17 cellular contexts compared by ENCODE assay signal in genomic region chr20:35279533-35280174, GRCh38. TPM values are rescaled to one million over a fixed set of nuclear protein-coding genes. Genes with fewer than 3 reads are reported as not detected.
DNase-seq lines count a peak whose midpoint lies in the region; ATAC-seq, FAIRE-seq and TF ChIP-seq lines count a peak whose summit lies in the region.
"Had no signal": no experiment of that assay in that cellular context is flagged by ENCODE, and none has a peak within 500 bp of the region (broad histone marks: within the 10 kb centered on the region; RNA-seq: fewer than 3 reads in every experiment).

No MANE protein-coding gene starts in this region.

- in situ Hi-C loops in K562 (cut with MboI): no loop called here

- H2AFZ ChIP-seq in K562 (ENCODE audit: low read depth, low read length): no peak overlapping the region

- TF ChIP-seq CTCF in K562 (IDR thresholded peaks at IDR 0.05 in 2 of 3, conservative IDR thresholded peaks at IDR 0.05 in 1 of 3; ENCODE audit: insufficient read depth in 2 of 3, low read depth in 1 of 3, low read length in 3 of 3): no peak
- TF ChIP-seq CTCF in esophagus muscularis mucosa (IDR thresholded peaks at IDR 0.05): no peak
- TF ChIP-seq CTCF in ascending aorta (IDR thresholded peaks at IDR 0.05): no peak

- DNase-seq in CD4-positive, alpha-beta memory T cell: no peak
- no peak for DNase-seq in K562 (ENCODE audit: extremely low read depth in 1 of 4, low spot score in 3 of 4)
- no peak for DNase-seq in natural killer cell treated with Interleukin-12 subunit alpha and Interleukin-12 subunit beta and Interleukin-15 and Interleukin-18, amount 100 ng/mL, for 72 hours (ENCODE audit: low spot score)
- DNase-seq in esophagus muscularis mucosa (ENCODE audit: extremely low spot score): no peak
- DNase-seq in ascending aorta (ENCODE audit: low spot score in 2 of 2): no peak
- DNase-seq: activated CD4-positive, alpha-beta T cell treated with anti-CD3 and anti-CD28 coated beads for 1 hour; COR-L47; NCI-H2029; NCI-H774; sigmoid colon had no signal

- H3K4me1 Mint-ChIP-seq in CD4-positive, alpha-beta memory T cell: peaks cover 13 to 57% (median 30%) of the 10 kb centered on the region in 4 donors
- peaks cover 8 to 23% (median 20%) of the 10 kb centered on the region in 3 donors for H3K4me1 Mint-ChIP-seq in IgD-negative memory B cell
- H3K4me1 Mint-ChIP-seq in natural killer cell treated with Interleukin-12 subunit alpha and Interleukin-12 subunit beta and Interleukin-15 and Interleukin-18, amount 100 ng/mL, for 72 hours (ENCODE audit: low read depth in 2 of 2): peaks cover 18 to 26% of the 10 kb centered on the region in 2 donors

- intact Hi-C loops in CD4-positive, alpha-beta memory T cell (cut with micrococcal nuclease): no loop called here
- intact Hi-C loops in K562 (cut with micrococcal nuclease): no loop called here
- intact Hi-C loops in esophagus muscularis mucosa (cut with DNase I): no loop called here
- intact Hi-C loops in ascending aorta (cut with DNase I): loop anchor here (2.0 kb wide), 1 partner anchor 133 kb away; the partner anchor contains the start of gene EDEM2

- peak overlapping the region; percentile 95 for H3K27ac ChIP-seq in CD4-positive, alpha-beta memory T cell (ENCODE audit: low read depth, low read length)
- H3K27ac ChIP-seq in K562 (ENCODE audit: extremely low read depth, low read depth, low read length): no peak overlapping the region
- H3K27ac ChIP-seq in esophagus muscularis mucosa (replicated peaks in 1 of 4): peak overlapping the region in 2 of 4 donors; percentile 95 to 100
- H3K27ac ChIP-seq in ascending aorta: peak overlapping the region in 1 of 2 donors; percentile 100

- peaks cover 19 to 46% of the 10 kb centered on the region in 2 donors for H3K36me3 Mint-ChIP-seq in CD4-positive, alpha-beta memory T cell
- H3K36me3 Mint-ChIP-seq in IgD-negative memory B cell: peaks cover 6% of the 10 kb centered on the region
- H3K36me3 Mint-ChIP-seq in natural killer cell treated with Interleukin-12 subunit alpha and Interleukin-12 subunit beta and Interleukin-15 and Interleukin-18, amount 100 ng/mL, for 72 hours: peaks cover 16% of the 10 kb centered on the region

- TF ChIP-seq EP300 in K562 (IDR thresholded peaks at IDR 0.05; ENCODE audit: low read length) (no peak), esophagus muscularis mucosa (IDR thresholded peaks at IDR 0.05) (no peak)

- no peaks in the 10 kb centered on the region for H3K9me3 ChIP-seq in CD4-positive, alpha-beta memory T cell (ENCODE audit: control insufficient read depth in 1 of 2, low read length in 2 of 2)
- H3K9me3 ChIP-seq in K562 (replicated peaks; ENCODE audit: control insufficient read depth, insufficient read depth, low read depth, low read length) (no peaks in the 10 kb centered on the region), esophagus muscularis mucosa (no peaks in the 10 kb centered on the region), ascending aorta (no peaks in the 10 kb centered on the region)
- H3K9me3 ChIP-seq: sigmoid colon, thoracic aorta had no signal

- no peak for FAIRE-seq in K562 (lab: Jason Lieb, UNC)

- WGBS in K562 (ENCODE audit: insufficient coverage, low coverage, missing lambda C conversion rate): 87% methylated on average over 7 of the region's 7 CpGs
- WGBS in esophagus muscularis mucosa: 93% methylated on average over 7 of the region's 7 CpGs

- H3K27ac Mint-ChIP-seq in CD4-positive, alpha-beta memory T cell: peak overlapping the region in 6 of 7 donors; percentile 79 to 98 (median 94)
- H3K27ac Mint-ChIP-seq in IgD-negative memory B cell: peak overlapping the region in 2 of 3 donors; percentile 21 to 96
- H3K27ac Mint-ChIP-seq in natural killer cell treated with Interleukin-12 subunit alpha and Interleukin-12 subunit beta and Interleukin-15 and Interleukin-18, amount 100 ng/mL, for 72 hours: peak overlapping the region; percentile 98 to 99

- CTCF ChIA-PET in CD4-positive, alpha-beta memory T cell (lab: Charles Lee; ENCODE audit: partially characterized antibody): interaction anchor here (0.9 kb wide), 1 partner anchor 24 kb away, joined by 3 read pairs; no protein-coding TSS in a partner anchor
- CTCF ChIA-PET in K562 (lab: Yijun Ruan, JAX; ENCODE audit: low intra/inter-chr PET ratio): no interaction called here

- ATAC-seq in K562 (no peak), HG03175 (IDR thresholded peaks at IDR 0.05; ENCODE audit: unreplicated experiment) (no peak), HG03457 (IDR thresholded peaks at IDR 0.05; ENCODE audit: unreplicated experiment) (no peak)
- ATAC-seq in natural killer cell treated with Interleukin-12 subunit alpha and Interleukin-12 subunit beta and Interleukin-15 and Interleukin-18, amount 100 ng/mL, for 72 hours: no peak

- peak overlapping the region in 4 of 8 donors; percentile 0 to 38 (median 23) for H3K4me3 Mint-ChIP-seq in CD4-positive, alpha-beta memory T cell
- H3K4me3 Mint-ChIP-seq in IgD-negative memory B cell: peak overlapping the region in 2 of 4 donors; percentile 30 to 93
- peak overlapping the region; percentile 26 for H3K4me3 Mint-ChIP-seq in natural killer cell treated with Interleukin-12 subunit alpha and Interleukin-12 subunit beta and Interleukin-15 and Interleukin-18, amount 100 ng/mL, for 72 hours

- peak overlapping the region in 1 of 2 experiments; percentile 71; a peak in 1 of 4 replicates for H3K9ac ChIP-seq in K562 (ENCODE audit: insufficient read depth in 1 of 2, low read depth in 2 of 2, low read length in 2 of 2)

- BruUV-seq in K562 (replicated peaks; lab: Mats Ljungman, UMichigan): no TSS peak

- peaks cover 50% of the 10 kb centered on the region for H3K79me2 ChIP-seq in K562 (ENCODE audit: control insufficient read depth, insufficient read depth, low read length)

- no peaks in the 10 kb centered on the region for H3K27me3 ChIP-seq in CD4-positive, alpha-beta memory T cell (ENCODE audit: insufficient read depth, low read length)
- no peaks in the 10 kb centered on the region for H3K27me3 ChIP-seq in K562 (ENCODE audit: control insufficient read depth in 2 of 2, insufficient read depth in 2 of 2, low read length in 2 of 2)
- no peaks in the 10 kb centered on the region for H3K27me3 ChIP-seq in esophagus muscularis mucosa
- H3K27me3 ChIP-seq in ascending aorta: no peaks in the 10 kb centered on the region
- H3K27me3 ChIP-seq: sigmoid colon had no signal

- H3K36me3 ChIP-seq in CD4-positive, alpha-beta memory T cell (ENCODE audit: insufficient read depth, low read length): peaks cover 38% of the 10 kb centered on the region
- peaks cover 77% of the 10 kb centered on the region for H3K36me3 ChIP-seq in K562 (ENCODE audit: control insufficient read depth, insufficient read depth, low read length)
- H3K36me3 ChIP-seq in esophagus muscularis mucosa: peaks cover 11 to 55% (median 44%) of the 10 kb centered on the region in 4 donors
- H3K36me3 ChIP-seq in ascending aorta: peaks cover 19 to 33% of the 10 kb centered on the region in 2 donors

- no peak overlapping the region for H3K4me3 ChIP-seq in CD4-positive, alpha-beta memory T cell (ENCODE audit: low read length in 2 of 2)
- no peak overlapping the region for H3K4me3 ChIP-seq in K562
- no peak overlapping the region for H3K4me3 ChIP-seq in esophagus muscularis mucosa
- no peak overlapping the region for H3K4me3 ChIP-seq in ascending aorta
- H3K4me3 ChIP-seq: sigmoid colon, thoracic aorta had no signal

- no peak for TF ChIP-seq RAD21 in K562 (CRISPR knock-in tag; conservative IDR thresholded peaks at IDR 0.05 in 1 of 2, IDR thresholded peaks at IDR 0.05 in 1 of 2)

- H4K20me1 ChIP-seq in K562 (replicated peaks; ENCODE audit: control insufficient read depth, insufficient read depth, low read length): no peaks in the 10 kb centered on the region

- H3K9me1 ChIP-seq in K562 (ENCODE audit: control insufficient read depth, insufficient read depth, low read length): no peaks in the 10 kb centered on the region

- no peaks in the 10 kb centered on the region for H3K27me3 Mint-ChIP-seq in CD4-positive, alpha-beta memory T cell
- H3K27me3 Mint-ChIP-seq in IgD-negative memory B cell: no peaks in the 10 kb centered on the region
- no peaks in the 10 kb centered on the region for H3K27me3 Mint-ChIP-seq in natural killer cell treated with Interleukin-12 subunit alpha and Interleukin-12 subunit beta and Interleukin-15 and Interleukin-18, amount 100 ng/mL, for 72 hours

- no peaks in the 10 kb centered on the region for H3K9me3 Mint-ChIP-seq in CD4-positive, alpha-beta memory T cell
- no peaks in the 10 kb centered on the region for H3K9me3 Mint-ChIP-seq in IgD-negative memory B cell
- H3K9me3 Mint-ChIP-seq in natural killer cell treated with Interleukin-12 subunit alpha and Interleukin-12 subunit beta and Interleukin-15 and Interleukin-18, amount 100 ng/mL, for 72 hours: no peaks in the 10 kb centered on the region

- H3K4me2 ChIP-seq in K562 (ENCODE audit: insufficient read depth, low read length): no peak overlapping the region

- peaks cover 27% of the 10 kb centered on the region for H3K4me1 ChIP-seq in CD4-positive, alpha-beta memory T cell (ENCODE audit: insufficient read depth, low read length)
- peaks cover 13 to 42% of the 10 kb centered on the region in 2 experiments; a peak in 4 of 5 replicates for H3K4me1 ChIP-seq in K562 (replicated peaks in 1 of 2; ENCODE audit: control insufficient read depth in 2 of 2, insufficient read depth in 2 of 2, low read length in 2 of 2)
- H3K4me1 ChIP-seq in esophagus muscularis mucosa: peaks cover 29 to 57% (median 54%) of the 10 kb centered on the region in 4 donors
- H3K4me1 ChIP-seq in ascending aorta: peaks cover 16 to 32% of the 10 kb centered on the region in 2 donors

- POLR2A ChIA-PET in CD4-positive, alpha-beta memory T cell (lab: Charles Lee; ENCODE audit: partially characterized antibody): interaction anchor here (1.1 kb wide), 1 partner anchor 132 kb away, joined by 3 read pairs; the partner anchor contains the start of gene UQCC1
- POLR2A ChIA-PET in K562 (lab: Yijun Ruan, JAX): interaction anchor here (0.8 to 1.0 kb wide), 3 partner anchors 10 to 462 kb away, joined by 3 read pairs; partner anchors contain the start of gene RBM39

- TF ChIP-seq POLR2A in K562 (conservative IDR thresholded peaks at IDR 0.05): no peak
- TF ChIP-seq POLR2A in esophagus muscularis mucosa (IDR thresholded peaks at IDR 0.05; ENCODE audit: low read depth): no peak

RNA-seq across cellular contexts. Expression of gene MMP24OS, which starts 1.7 kb away (rescaled TPM):
- 10 to 100 TPM; 76.6 to 91.6 TPM for total RNA-seq in CD4-positive, alpha-beta memory T cell
- 10 to 100 TPM in 1 of 2 donors, 1 to 10 TPM in 1; 4.4 to 17.4 TPM for polyA plus RNA-seq in CD4-positive, alpha-beta memory T cell
- polyA plus RNA-seq in IgD-negative memory B cell: 14.0 TPM
- 26.2 and 52.1 TPM in 2 replicates for total RNA-seq in K562 (2011; cell fraction: chromatin; rRNA removed; ENCODE audit: low replicate concordance)
- 35.3 and 46.4 TPM in 2 replicates for total RNA-seq in K562 (2011; cell fraction: nucleolus; rRNA removed)
- total RNA-seq in K562 (2011; cell fraction: nucleoplasm; rRNA removed): 35.9 and 37.4 TPM in 2 replicates
- 11.4 and 16.0 TPM in 2 replicates for total RNA-seq in K562 (2014; rRNA removed)
- total RNA-seq in K562 (2014; rRNA removed; fragmentation: Illumina TruSeq; extraction: Trizol): 3.8 and 5.6 TPM in 2 replicates
- total RNA-seq in K562 (2015; rRNA removed; fragmentation: Illumina TruSeq; extraction: Trizol): 10.4 and 12.6 TPM in 2 replicates
- total RNA-seq in K562 (2021): 38.6 and 41.5 TPM in 2 replicates
- polyA plus RNA-seq in K562 (2011; rRNA removed): 13.1 and 16.3 TPM in 2 replicates
- polyA plus RNA-seq in K562 (2011; cell fraction: cytosol; rRNA removed): 22.7 and 39.5 TPM in 2 replicates
- 37.9 and 58.3 TPM in 2 replicates for polyA plus RNA-seq in K562 (2011; cell fraction: nucleus; rRNA removed)
- 23.8 and 45.8 TPM in 2 replicates for polyA plus RNA-seq in K562 (2012)
- 18.8 and 25.0 TPM in 2 replicates for polyA plus RNA-seq in K562 (2014; fragmentation: Illumina TruSeq; extraction: Trizol)
- 1 to 10 TPM in 1 of 2 experiments, under 1 TPM in 1; 0.92 to 1.6 TPM for polyA plus RNA-seq in K562 (2014; fragmentation: Nextera tagmentation; extraction: Ambion mirVana)
- 26.5 and 33.5 TPM in 2 replicates for polyA plus RNA-seq in K562 (2014; rRNA removed)
- polyA minus RNA-seq in K562 (2011; rRNA and poly(A)+ RNA removed): 5.0 and 6.8 TPM in 2 replicates
- 16.2 and 26.1 TPM in 2 replicates for polyA minus RNA-seq in K562 (2011; cell fraction: cytosol; rRNA and poly(A)+ RNA removed)
- polyA minus RNA-seq in K562 (2011; cell fraction: nucleus; rRNA and poly(A)+ RNA removed): 20.1 and 29.2 TPM in 2 replicates
- 10 to 100 TPM; 35.6 to 51.2 TPM for total RNA-seq in natural killer cell treated with Interleukin-12 subunit alpha and Interleukin-12 subunit beta and Interleukin-15 and Interleukin-18, amount 100 ng/mL, for 72 hours
- 10 to 100 TPM; 27.7 to 37.8 (median 32.0) TPM for total RNA-seq in esophagus muscularis mucosa
- total RNA-seq in ascending aorta: 43.1 TPM

RNA-seq across cellular contexts. Expression of gene EIF6, which starts 4.9 kb away (rescaled TPM):
- 10 to 100 TPM; 44.0 to 52.3 TPM for total RNA-seq in CD4-positive, alpha-beta memory T cell
- polyA plus RNA-seq in CD4-positive, alpha-beta memory T cell: 100 to 1,000 TPM; 148 to 189 TPM
- 204 TPM for polyA plus RNA-seq in IgD-negative memory B cell
- 22.6 and 68.4 TPM in 2 replicates for total RNA-seq in K562 (2011; cell fraction: chromatin; rRNA removed; ENCODE audit: low replicate concordance)
- total RNA-seq in K562 (2011; cell fraction: nucleolus; rRNA removed): 89.9 and 93.2 TPM in 2 replicates
- total RNA-seq in K562 (2011; cell fraction: nucleoplasm; rRNA removed): 54.0 and 63.2 TPM in 2 replicates
- 200 and 244 TPM in 2 replicates for total RNA-seq in K562 (2014; rRNA removed)
- 132 and 180 TPM in 2 replicates for total RNA-seq in K562 (2014; rRNA removed; fragmentation: Illumina TruSeq; extraction: Trizol)
- 179 and 180 TPM in 2 replicates for total RNA-seq in K562 (2015; rRNA removed; fragmentation: Illumina TruSeq; extraction: Trizol)
- 229 and 249 TPM in 2 replicates for total RNA-seq in K562 (2021)
- polyA plus RNA-seq in K562 (2011; rRNA removed): 165 and 190 TPM in 2 replicates
- polyA plus RNA-seq in K562 (2011; cell fraction: cytosol; rRNA removed): 339 and 577 TPM in 2 replicates
- polyA plus RNA-seq in K562 (2011; cell fraction: nucleus; rRNA removed): 164 and 201 TPM in 2 replicates
- polyA plus RNA-seq in K562 (2012): 165 and 193 TPM in 2 replicates
- polyA plus RNA-seq in K562 (2014; fragmentation: Illumina TruSeq; extraction: Trizol): 247 and 288 TPM in 2 replicates
- 100 to 1,000 TPM; 807 to 832 TPM for polyA plus RNA-seq in K562 (2014; fragmentation: Nextera tagmentation; extraction: Ambion mirVana)
- 230 and 241 TPM in 2 replicates for polyA plus RNA-seq in K562 (2014; rRNA removed)
- polyA minus RNA-seq in K562 (2011; rRNA and poly(A)+ RNA removed): 99.7 and 134 TPM in 2 replicates
- 80.7 and 88.0 TPM in 2 replicates for polyA minus RNA-seq in K562 (2011; cell fraction: cytosol; rRNA and poly(A)+ RNA removed)
- 28.8 and 42.4 TPM in 2 replicates for polyA minus RNA-seq in K562 (2011; cell fraction: nucleus; rRNA and poly(A)+ RNA removed)
- total RNA-seq in natural killer cell treated with Interleukin-12 subunit alpha and Interleukin-12 subunit beta and Interleukin-15 and Interleukin-18, amount 100 ng/mL, for 72 hours: 100 to 1,000 TPM; 154 to 233 TPM
- total RNA-seq in esophagus muscularis mucosa: 100 to 1,000 TPM in 1 of 4 donors, 10 to 100 TPM in 3; 47.8 to 106 (median 85.0) TPM
- total RNA-seq in ascending aorta: 98.0 TPM

RNA-seq across cellular contexts. Expression of gene FAM83C, which starts 12.6 kb away (rescaled TPM):
- not detected for total RNA-seq in CD4-positive, alpha-beta memory T cell
- polyA plus RNA-seq in CD4-positive, alpha-beta memory T cell: not detected
- polyA plus RNA-seq in IgD-negative memory B cell (not detected), K562 (2011; rRNA removed) (not detected in 2 replicates), K562 (2014; fragmentation: Illumina TruSeq; extraction: Trizol) (not detected in 2 replicates), K562 (2014; fragmentation: Nextera tagmentation; extraction: Ambion mirVana) (not detected), K562 (2014; rRNA removed) (not detected in 2 replicates)
- total RNA-seq in K562 (2011; cell fraction: chromatin; rRNA removed; ENCODE audit: low replicate concordance): not detected in 2 replicates
- total RNA-seq in K562 (2011; cell fraction: nucleolus; rRNA removed): not detected in 2 replicates
- not detected in 2 replicates for total RNA-seq in K562 (2011; cell fraction: nucleoplasm; rRNA removed)
- total RNA-seq in K562 (2014; rRNA removed) (not detected in 2 replicates), K562 (2014; rRNA removed; fragmentation: Illumina TruSeq; extraction: Trizol) (not detected in 2 replicates), K562 (2015; rRNA removed; fragmentation: Illumina TruSeq; extraction: Trizol) (not detected in 2 replicates), K562 (2021) (not detected in 2 replicates), esophagus muscularis mucosa (not detected), ascending aorta (not detected)
- polyA plus RNA-seq in K562 (2011; cell fraction: cytosol; rRNA removed): not detected in 2 replicates
- polyA plus RNA-seq in K562 (2011; cell fraction: nucleus; rRNA removed): 0.04 TPM in 1 of 2 replicates, not detected in the other
- not detected in 2 replicates for polyA plus RNA-seq in K562 (2012)
- not detected in 2 replicates for polyA minus RNA-seq in K562 (2011; rRNA and poly(A)+ RNA removed)
- polyA minus RNA-seq in K562 (2011; cell fraction: cytosol; rRNA and poly(A)+ RNA removed): not detected in 2 replicates
- polyA minus RNA-seq in K562 (2011; cell fraction: nucleus; rRNA and poly(A)+ RNA removed): not detected in 2 replicates
- total RNA-seq in natural killer cell treated with Interleukin-12 subunit alpha and Interleukin-12 subunit beta and Interleukin-15 and Interleukin-18, amount 100 ng/mL, for 72 hours: under 1 TPM in 1 of 2 donors, not detected in 1; 0.10 TPM
- total RNA-seq: kidney epithelial cell, LHCN-M2, sigmoid colon, SK-MEL-5, thoracic aorta had no signal

RNA-seq across cellular contexts. Expression of gene MMP24, which starts 53.2 kb away (rescaled TPM):
- under 1 TPM; 0.12 to 0.19 TPM for total RNA-seq in CD4-positive, alpha-beta memory T cell
- polyA plus RNA-seq in CD4-positive, alpha-beta memory T cell: under 1 TPM; 0.07 TPM
- polyA plus RNA-seq in IgD-negative memory B cell (0.09 TPM), K562 (2011; rRNA removed) (0.03 and 0.05 TPM in 2 replicates), K562 (2014; fragmentation: Illumina TruSeq; extraction: Trizol) (0.03 and 0.04 TPM in 2 replicates), K562 (2014; fragmentation: Nextera tagmentation; extraction: Ambion mirVana) (not detected), K562 (2014; rRNA removed) (not detected in 2 replicates)
- 0.18 and 0.23 TPM in 2 replicates for total RNA-seq in K562 (2011; cell fraction: chromatin; rRNA removed; ENCODE audit: low replicate concordance)
- 0.13 and 0.17 TPM in 2 replicates for total RNA-seq in K562 (2011; cell fraction: nucleolus; rRNA removed)
- total RNA-seq in K562 (2011; cell fraction: nucleoplasm; rRNA removed): 0.15 TPM in 1 of 2 replicates, not detected in the other
- total RNA-seq in K562 (2014; rRNA removed) (not detected in 2 replicates), K562 (2014; rRNA removed; fragmentation: Illumina TruSeq; extraction: Trizol) (0.03 TPM in 1 of 2 replicates, not detected in the other), K562 (2015; rRNA removed; fragmentation: Illumina TruSeq; extraction: Trizol) (0.07 and 0.08 TPM in 2 replicates), K562 (2021) (0.09 TPM in 1 of 2 replicates, not detected in the other), esophagus muscularis mucosa (1 to 10 TPM in 3 of 4 donors, under 1 TPM in 1; 0.83 to 4.0 (median 2.0) TPM), ascending aorta (not detected)
- 0.04 and 0.09 TPM in 2 replicates for polyA plus RNA-seq in K562 (2011; cell fraction: cytosol; rRNA removed)
- 0.10 and 0.13 TPM in 2 replicates for polyA plus RNA-seq in K562 (2011; cell fraction: nucleus; rRNA removed)
- polyA plus RNA-seq in K562 (2012): 0.09 and 0.19 TPM in 2 replicates
- polyA minus RNA-seq in K562 (2011; rRNA and poly(A)+ RNA removed): 0.06 TPM in 1 of 2 replicates, not detected in the other
- not detected in 2 replicates for polyA minus RNA-seq in K562 (2011; cell fraction: cytosol; rRNA and poly(A)+ RNA removed)
- polyA minus RNA-seq in K562 (2011; cell fraction: nucleus; rRNA and poly(A)+ RNA removed): 0.13 and 0.22 TPM in 2 replicates
- not detected for total RNA-seq in natural killer cell treated with Interleukin-12 subunit alpha and Interleukin-12 subunit beta and Interleukin-15 and Interleukin-18, amount 100 ng/mL, for 72 hours
